22 cellular contexts compared by ENCODE assay signal in the genomic region with DNA sequence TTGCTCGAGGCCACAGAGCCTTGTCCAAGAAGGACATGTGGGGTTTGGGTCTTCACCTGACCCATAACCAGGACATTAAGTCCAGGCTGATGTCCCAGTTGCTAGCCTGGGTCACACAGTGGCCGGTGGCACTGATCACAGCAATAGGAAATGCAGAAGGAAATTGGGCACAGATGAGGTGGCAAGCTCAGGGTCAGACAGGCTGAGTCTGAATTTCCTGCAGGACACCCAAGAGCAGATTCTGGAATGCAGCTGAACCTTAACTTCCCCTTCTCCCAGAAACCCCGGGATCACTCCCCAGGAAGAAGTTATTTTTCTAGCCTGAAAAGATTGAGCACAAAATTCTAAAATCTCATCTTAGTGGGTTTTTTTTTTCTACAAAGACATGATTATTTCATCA.
DNase-seq lines count a peak whose midpoint lies in the region; ATAC-seq, FAIRE-seq and TF ChIP-seq lines count a peak whose summit lies in the region.
"Had no signal": no experiment of that assay in that cellular context is flagged by ENCODE, and none has a peak within 500 bp of the region (broad histone marks: within the 10 kb centered on the region; RNA-seq: fewer than 3 reads in every experiment).

No MANE protein-coding gene starts in this region.

- DNase-seq in dermis blood vessel endothelial cell (peak; percentile 40), endodermal cell (peak; percentile 32), islet precursor cell (peak; percentile 18), NCI-H146 (lab: John Stamatoyannopoulos, UW) (no peak), sciatic nerve (ENCODE audit: low spot score) (no peak), HTR-8/SVneo (ENCODE audit: insufficient read length, low spot score) (no peak)
- DNase-seq: AML-193; Caco-2; Calu3; CD4-positive, alpha-beta T cell; CD8-positive, alpha-beta T cell; DMS79 treated with DMSO at 0.1 percent for 48 hours; GF-D8 had no signal

- ATAC-seq in sciatic nerve, result no peak
- ATAC-seq: CD8-positive, alpha-beta T cell had no signal

- no peaks in the 10 kb centered on the region for H3K4me1 Mint-ChIP-seq in endodermal cell
- H3K4me1 Mint-ChIP-seq: B cell had no signal

- no peaks in the 10 kb centered on the region for H3K36me3 Mint-ChIP-seq in endodermal cell (ENCODE audit: low read depth)
- H3K36me3 Mint-ChIP-seq: CD8-positive, alpha-beta T cell had no signal

- no peak overlapping the region for H3K4me3 Mint-ChIP-seq in endodermal cell
- H3K4me3 Mint-ChIP-seq: B cell; CD4-positive, alpha-beta T cell; CD8-positive, alpha-beta T cell had no signal

- H3K27me3 ChIP-seq in endodermal cell (ENCODE audit: control insufficient read depth, insufficient read depth, low read length, poor library complexity, severe bottlenecking), result no peaks in the 10 kb centered on the region
- H3K27me3 ChIP-seq: BLaER1 treated with 17β-estradiol and CSF1 and Interleukin-3, amounts not matched to agents 10 nM and 100 nM had no signal

- H3K27ac Mint-ChIP-seq in endodermal cell, result no peak overlapping the region
- H3K27ac Mint-ChIP-seq: B cell; CD4-positive, alpha-beta T cell; CD8-positive, alpha-beta T cell had no signal

- peaks cover 9% of the 10 kb centered on the region for H3K9me3 ChIP-seq in endodermal cell (ENCODE audit: control insufficient read depth, low read length)
- H3K9me3 ChIP-seq: Caco-2 had no signal

- H3K36me3 ChIP-seq in endodermal cell (ENCODE audit: control insufficient read depth, insufficient read depth, low read length), result no peaks in the 10 kb centered on the region
- H3K36me3 ChIP-seq: BLaER1 treated with 17β-estradiol and CSF1 and Interleukin-3, amounts not matched to agents 10 nM and 100 nM had no signal

- no peak overlapping the region for H3K4me3 ChIP-seq in endodermal cell (ENCODE audit: low read length)
- H3K4me3 ChIP-seq: A549; BLaER1 treated with 17β-estradiol and CSF1 and Interleukin-3, amounts not matched to agents 10 nM and 100 nM had no signal

- no peak overlapping the region for H3K9ac ChIP-seq in endodermal cell (ENCODE audit: extremely low read depth, low read length, poor library complexity, severe bottlenecking)
- H3K9ac ChIP-seq: BLaER1 treated with 17β-estradiol and CSF1 and Interleukin-3, amounts not matched to agents 10 nM and 100 nM had no signal

- WGBS in endodermal cell (ENCODE audit: insufficient coverage in 1 of 2, insufficient read length in 1 of 2), 2 experiments, result 88 to 94% methylated on average over 2 to 3 of the region's 3 CpGs

- H3K4me1 ChIP-seq in endodermal cell (ENCODE audit: control insufficient read depth, insufficient read depth, low read length), result no peaks in the 10 kb centered on the region
- H3K4me1 ChIP-seq: A549; BLaER1 treated with 17β-estradiol and CSF1 and Interleukin-3, amounts not matched to agents 10 nM and 100 nM; Caco-2 had no signal

- H3K27ac ChIP-seq in endodermal cell (ENCODE audit: low read depth, low read length), result no peak overlapping the region
- H3K27ac ChIP-seq: 22Rv1; A549; BLaER1 treated with 17β-estradiol and CSF1 and Interleukin-3, amounts not matched to agents 10 nM and 100 nM; C4-2B had no signal

- intact Hi-C loops in sciatic nerve (cut with DNase I), result no loop called here

- TF ChIP-seq CTCF in endodermal cell (conservative IDR thresholded peaks at IDR 0.05), result no peak

- peaks cover 15% of the 10 kb centered on the region for H3K9me3 Mint-ChIP-seq in endodermal cell
- H3K9me3 Mint-ChIP-seq: CD8-positive, alpha-beta T cell had no signal

- no peak for FAIRE-seq in HTR-8/SVneo (lab: Jason Lieb, UNC)
- FAIRE-seq: A549, D721Med, G401.6, GM12891, GM19239 had no signal

- no peaks in the 10 kb centered on the region for H3K27me3 Mint-ChIP-seq in endodermal cell (ENCODE audit: insufficient read depth)
- H3K27me3 Mint-ChIP-seq: B cell; CD4-positive, alpha-beta T cell had no signal

Comparison
In these comparisons a context has a peak if more than half of its experiments do, and no peak if none do; other contexts are left out.
1. DNase-seq: peak in dermis blood vessel endothelial cell (single experiment), endodermal cell (single experiment) and islet precursor cell (single experiment); none in NCI-H146 (single experiment), sciatic nerve (single experiment) and HTR-8/SVneo (single experiment).